ENCODE assay signal across 9 cellular contexts in genomic region chr20:50027611-50028105, GRCh38. TPM values are rescaled to one million over a fixed set of nuclear protein-coding genes. Genes with fewer than 3 reads are reported as not detected.
A peak's percentile ranks its signal among the peaks of the same experiment; 100 is the strongest.
DNase-seq lines count a peak whose midpoint lies in the region; FAIRE-seq and TF ChIP-seq lines count a peak whose summit lies in the region.
"Had no signal": no experiment of that assay in that cellular context is flagged by ENCODE, and none has a peak within 500 bp of the region (broad histone marks: within the 10 kb centered on the region; RNA-seq: fewer than 3 reads in every experiment).

No MANE protein-coding gene starts in this region.

- no peaks in the 10 kb centered on the region; the same call in 1 of the 2 replicates for H3K27me3 ChIP-seq in SJCRH30

- in situ Hi-C loops in GM13976 (cut with MboI; ENCODE audit: low sequenced_read_pairs, unreplicated experiment) = no loop called here
- in situ Hi-C loops in G401 (cut with HindIII; ENCODE audit: low sequenced_read_pairs) = no loop called here

- H3K9me3 ChIP-seq in kidney (ENCODE audit: control insufficient read depth in 1 of 2, low read length in 2 of 2) (no peaks in the 10 kb centered on the region), SJCRH30 (replicated peaks) (no peaks in the 10 kb centered on the region)

- no peak overlapping the region for H3K9ac ChIP-seq in kidney (ENCODE audit: low read length in 2 of 2)

- TF ChIP-seq CTCF in kidney (IDR thresholded peaks at IDR 0.05; ENCODE audit: borderline replicate concordance, extremely low read depth, insufficient read depth) (no peak), GM13976 (IDR thresholded peaks at IDR 0.05; ENCODE audit: borderline replicate concordance, control extremely low read depth, extremely low read depth, insufficient read depth, missing control alignments) (no peak)

- H3K4me3 ChIP-seq in kidney (ENCODE audit: low read length in 2 of 2) (no peak overlapping the region), SJCRH30 (no peak overlapping the region)

- no peak for FAIRE-seq in kidney (lab: Jason Lieb, UNC)

- peaks cover 5% of the 10 kb centered on the region in 2 donors for H3K4me1 ChIP-seq in kidney (ENCODE audit: control insufficient read depth in 1 of 2, insufficient read depth in 1 of 2, low read depth in 1 of 2, low read length in 2 of 2)
- H3K4me1 ChIP-seq in SJCRH30 = peaks cover 21% of the 10 kb centered on the region

- DNase-seq in HS-5 (ENCODE audit: low read depth) (peak; percentile 86), caudate nucleus (lab: John Stamatoyannopoulos, UW) (peak in 46 of 61 donors; percentile 3 to 79 (median 41)), kidney (peak; percentile 95), superior temporal gyrus (ENCODE audit: extremely low spot score) (peak; percentile 24), SJCRH30 (no peak), GM13976 (ENCODE audit: low spot score) (no peak), SHP77 (lab: John Stamatoyannopoulos, UW) (no peak), G401 (ENCODE audit: low spot score) (no peak)

- H3K27ac ChIP-seq in caudate nucleus (ENCODE audit: low read depth, low read length) = no peak overlapping the region
- no peak overlapping the region for H3K27ac ChIP-seq in kidney (ENCODE audit: low read depth in 2 of 2, low read length in 2 of 2)
- H3K27ac ChIP-seq in SJCRH30 = no peak overlapping the region

- no peaks in the 10 kb centered on the region for H3K36me3 ChIP-seq in kidney (ENCODE audit: control insufficient read depth in 1 of 2, insufficient read depth in 2 of 2, low read length in 2 of 2)
- no peaks in the 10 kb centered on the region for H3K36me3 ChIP-seq in SJCRH30

- intact Hi-C loops in kidney (cut with DNase I) = no loop called here

RNA-seq across cellular contexts. Expression of gene SNAI1, which starts 44.9 kb away (rescaled TPM):
- 3.7 TPM for total RNA-seq in kidney
- 4.5 TPM for polyA plus RNA-seq in kidney (ENCODE audit: insufficient read depth, low read depth, low replicate concordance)
- total RNA-seq in SJCRH30 (2014; rRNA removed; shearing (Covaris generic)) = 29.7 and 30.7 TPM in 2 replicates
- total RNA-seq in G401 (2014; rRNA removed; shearing (Covaris generic)) = 2.9 and 7.5 TPM in 2 replicates
- total RNA-seq: temporal lobe had no signal

Comparison
In these comparisons a context has a peak if more than half of its experiments do, and no peak if none do; other contexts are left out.
1. DNase-seq: peak in HS-5 (single experiment), caudate nucleus (46 of 61), kidney (single experiment) and superior temporal gyrus (single experiment); none in SJCRH30 (0 of 2), GM13976 (single experiment), SHP77 (0 of 2) and G401 (single experiment).